In genomic region chr4:16218950-16219349, GRCh38 we compare ENCODE assay signal across 1 cellular context.
A peak's percentile ranks its signal among the peaks of the same experiment; 100 is the strongest.
TF ChIP-seq lines count a peak whose summit lies in the region.

No MANE protein-coding gene starts in this region.

TF ChIP-seq in K562, 482 proteins besides CTCF, POLR2A, EP300 and RAD21 (continues in another document):
- TF ChIP-seq FOXK2 (conservative IDR thresholded peaks at IDR 0.05 in 1 of 2, IDR thresholded peaks at IDR 0.05 in 1 of 2; ENCODE audit: low read depth in 2 of 2): no peak
- no peak for TF ChIP-seq E2F5 (CRISPR knock-in tag; IDR thresholded peaks at IDR 0.05)
- TF ChIP-seq XRCC5 (IDR thresholded peaks at IDR 0.05; ENCODE audit: low read depth, low read length): no peak
- no peak for TF ChIP-seq TEAD1 (CRISPR knock-in tag; IDR thresholded peaks at IDR 0.05)
- TF ChIP-seq PURB (CRISPR knock-in tag; IDR thresholded peaks at IDR 0.05; ENCODE audit: low read depth): no peak
- no peak for TF ChIP-seq ZNF407 (IDR thresholded peaks at IDR 0.05; ENCODE audit: low read depth)
- TF ChIP-seq KDM1A (IDR thresholded peaks at IDR 0.05): peak; percentile 29 to 75; a peak in 2 of 4 replicates
- TF ChIP-seq GTF2B (IDR thresholded peaks at IDR 0.05; ENCODE audit: extremely low read depth, insufficient read length): no peak
- TF ChIP-seq HDAC3 (IDR thresholded peaks at IDR 0.05; ENCODE audit: borderline replicate concordance, partially characterized antibody): no peak
- no peak for TF ChIP-seq CHD2 (IDR thresholded peaks at IDR 0.05; ENCODE audit: low read depth, low read length)
- TF ChIP-seq ZSCAN29 (IDR thresholded peaks at IDR 0.05): no peak
- TF ChIP-seq ZNF239 (CRISPR knock-in tag; IDR thresholded peaks at IDR 0.05): no peak
- TF ChIP-seq SREBF1 (IDR thresholded peaks at IDR 0.05; ENCODE audit: borderline replicate concordance, low read depth, low read length): no peak
- no peak for TF ChIP-seq TRIM24 (IDR thresholded peaks at IDR 0.05)
- no peak for TF ChIP-seq ZNF41 (CRISPR knock-in tag; conservative IDR thresholded peaks at IDR 0.05)
- TF ChIP-seq, protein P1, sequence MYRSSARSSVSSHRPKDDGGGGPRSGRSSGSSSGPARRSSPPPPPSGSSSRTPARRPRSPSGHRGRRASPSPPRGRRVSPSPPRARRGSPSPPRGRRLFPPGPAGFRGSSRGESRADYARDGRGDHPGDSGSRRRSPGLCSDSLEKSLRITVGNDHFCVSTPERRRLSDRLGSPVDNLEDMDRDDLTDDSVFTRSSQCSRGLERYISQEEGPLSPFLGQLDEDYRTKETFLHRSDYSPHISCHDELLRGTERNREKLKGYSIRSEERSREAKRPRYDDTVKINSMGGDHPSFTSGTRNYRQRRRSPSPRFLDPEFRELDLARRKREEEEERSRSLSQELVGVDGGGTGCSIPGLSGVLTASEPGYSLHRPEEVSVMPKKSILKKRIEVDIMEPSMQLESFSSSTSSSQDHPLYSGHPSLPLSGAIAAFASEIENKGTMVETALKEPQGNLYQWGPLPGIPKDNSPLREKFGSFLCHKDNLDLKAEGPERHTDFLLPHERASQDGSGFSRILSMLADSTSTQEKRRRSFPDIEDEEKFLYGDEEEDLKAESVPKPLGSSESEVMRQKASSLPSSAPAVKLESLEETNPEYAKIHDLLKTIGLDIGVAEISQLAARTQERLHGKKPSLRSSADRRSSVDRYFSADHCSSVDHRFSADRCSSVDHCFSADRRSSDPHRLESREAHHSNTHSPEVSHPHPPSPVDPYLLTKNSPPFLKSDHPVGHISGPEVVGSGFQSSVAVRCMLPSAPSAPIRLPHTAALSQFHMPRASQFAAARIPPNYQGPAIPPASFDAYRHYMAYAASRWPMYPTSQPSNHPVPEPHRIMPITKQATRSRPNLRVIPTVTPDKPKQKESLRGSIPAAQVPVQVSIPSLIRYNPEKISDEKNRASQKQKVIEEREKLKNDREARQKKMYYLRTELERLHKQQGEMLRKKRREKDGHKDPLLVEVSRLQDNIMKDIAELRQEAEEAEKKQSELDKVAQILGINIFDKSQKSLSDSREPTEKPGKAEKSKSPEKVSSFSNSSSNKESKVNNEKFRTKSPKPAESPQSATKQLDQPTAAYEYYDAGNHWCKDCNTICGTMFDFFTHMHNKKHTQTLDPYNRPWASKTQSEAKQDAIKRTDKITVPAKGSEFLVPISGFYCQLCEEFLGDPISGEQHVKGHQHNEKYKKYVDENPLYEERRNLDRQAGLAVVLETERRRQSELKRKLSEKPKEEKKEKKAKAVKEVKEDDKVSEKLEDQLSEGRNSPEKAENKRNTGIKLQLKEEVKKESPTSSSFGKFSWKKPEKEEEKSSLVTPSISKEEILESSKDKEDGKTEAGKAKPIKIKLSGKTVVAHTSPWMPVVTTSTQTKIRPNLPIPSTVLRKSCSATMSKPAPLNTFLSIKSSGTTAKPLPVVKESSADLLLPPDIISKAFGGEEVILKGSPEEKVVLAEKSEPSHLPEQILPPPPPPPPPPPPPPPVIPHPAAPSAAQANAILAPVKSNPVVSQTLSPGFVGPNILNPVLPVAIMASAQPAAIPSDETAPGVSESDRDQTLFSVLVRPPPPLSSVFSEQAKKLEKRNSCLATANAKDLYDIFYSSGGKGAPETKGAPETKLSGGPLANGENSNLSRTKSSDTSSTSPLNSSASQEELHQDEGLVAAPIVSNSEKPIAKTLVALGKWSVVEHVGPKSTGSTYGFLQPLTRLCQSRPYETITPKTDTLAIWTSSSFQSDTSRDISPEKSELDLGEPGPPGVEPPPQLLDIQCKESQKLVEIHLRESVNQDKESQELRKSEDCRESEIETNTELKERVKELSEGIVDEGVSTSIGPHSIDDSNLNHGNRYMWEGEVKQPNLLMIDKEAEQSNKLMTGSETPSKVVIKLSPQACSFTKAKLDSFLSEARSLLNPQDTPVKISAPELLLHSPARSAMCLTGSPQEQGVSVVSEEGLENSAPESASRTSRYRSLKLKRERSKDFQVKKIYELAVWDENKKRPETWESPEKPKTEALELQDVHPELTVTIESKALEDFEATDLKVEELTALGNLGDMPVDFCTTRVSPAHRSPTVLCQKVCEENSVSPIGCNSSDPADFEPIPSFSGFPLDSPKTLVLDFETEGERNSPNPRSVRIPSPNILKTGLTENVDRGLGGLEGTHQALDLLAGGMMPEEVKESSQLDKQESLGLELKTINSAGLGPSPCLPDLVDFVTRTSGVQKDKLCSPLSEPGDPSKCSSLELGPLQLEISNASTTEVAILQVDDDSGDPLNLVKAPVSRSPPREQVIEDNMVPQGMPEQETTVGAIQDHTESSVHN (IDR thresholded peaks at IDR 0.05; ENCODE audit: borderline replicate concordance in 1 of 2, low read depth in 1 of 2): no peak
- no peak for TF ChIP-seq ZNF778 (CRISPR knock-in tag; IDR thresholded peaks at IDR 0.05)
- TF ChIP-seq, protein P2, sequence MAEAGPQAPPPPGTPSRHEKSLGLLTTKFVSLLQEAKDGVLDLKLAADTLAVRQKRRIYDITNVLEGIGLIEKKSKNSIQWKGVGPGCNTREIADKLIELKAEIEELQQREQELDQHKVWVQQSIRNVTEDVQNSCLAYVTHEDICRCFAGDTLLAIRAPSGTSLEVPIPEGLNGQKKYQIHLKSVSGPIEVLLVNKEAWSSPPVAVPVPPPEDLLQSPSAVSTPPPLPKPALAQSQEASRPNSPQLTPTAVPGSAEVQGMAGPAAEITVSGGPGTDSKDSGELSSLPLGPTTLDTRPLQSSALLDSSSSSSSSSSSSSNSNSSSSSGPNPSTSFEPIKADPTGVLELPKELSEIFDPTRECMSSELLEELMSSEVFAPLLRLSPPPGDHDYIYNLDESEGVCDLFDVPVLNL (CRISPR knock-in tag; IDR thresholded peaks at IDR 0.05; ENCODE audit: low read depth): no peak
- TF ChIP-seq HDAC6 (IDR thresholded peaks at IDR 0.05; ENCODE audit: low read depth, low read length): no peak
- TF ChIP-seq HES1 (IDR thresholded peaks at IDR 0.05; ENCODE audit: low read depth): no peak
- TF ChIP-seq, protein P3, sequence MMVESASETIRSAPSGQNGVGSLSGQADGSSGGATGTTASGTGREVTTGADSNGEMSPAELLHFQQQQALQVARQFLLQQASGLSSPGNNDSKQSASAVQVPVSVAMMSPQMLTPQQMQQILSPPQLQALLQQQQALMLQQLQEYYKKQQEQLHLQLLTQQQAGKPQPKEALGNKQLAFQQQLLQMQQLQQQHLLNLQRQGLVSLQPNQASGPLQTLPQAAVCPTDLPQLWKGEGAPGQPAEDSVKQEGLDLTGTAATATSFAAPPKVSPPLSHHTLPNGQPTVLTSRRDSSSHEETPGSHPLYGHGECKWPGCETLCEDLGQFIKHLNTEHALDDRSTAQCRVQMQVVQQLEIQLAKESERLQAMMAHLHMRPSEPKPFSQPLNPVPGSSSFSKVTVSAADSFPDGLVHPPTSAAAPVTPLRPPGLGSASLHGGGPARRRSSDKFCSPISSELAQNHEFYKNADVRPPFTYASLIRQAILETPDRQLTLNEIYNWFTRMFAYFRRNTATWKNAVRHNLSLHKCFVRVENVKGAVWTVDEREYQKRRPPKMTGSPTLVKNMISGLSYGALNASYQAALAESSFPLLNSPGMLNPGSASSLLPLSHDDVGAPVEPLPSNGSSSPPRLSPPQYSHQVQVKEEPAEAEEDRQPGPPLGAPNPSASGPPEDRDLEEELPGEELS (CRISPR knock-in tag; IDR thresholded peaks at IDR 0.05; ENCODE audit: borderline replicate concordance): no peak
